ENCODE assay signal across 9 cellular contexts in the genomic region with DNA sequence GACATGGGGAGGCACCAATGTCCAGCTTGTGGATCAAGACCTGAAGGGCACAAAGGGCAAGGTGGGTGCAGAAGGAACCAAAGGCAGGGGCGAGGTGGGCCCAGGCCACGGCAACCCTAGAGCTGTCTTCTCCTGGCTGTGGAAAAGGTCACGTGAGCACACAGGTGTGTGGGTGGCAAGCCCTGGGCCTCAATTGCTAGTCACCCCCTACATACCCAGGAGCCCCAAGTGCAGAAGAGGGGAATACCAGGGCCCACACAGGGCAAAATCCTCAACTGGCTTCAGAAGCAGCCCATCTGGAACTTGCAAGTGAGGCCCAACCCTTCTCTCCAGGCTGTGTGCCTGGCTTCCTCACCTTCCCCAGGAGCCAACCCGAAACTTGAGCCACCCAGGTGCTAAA. TPM values are rescaled to one million over a fixed set of nuclear protein-coding genes. Genes with fewer than 3 reads are reported as not detected.
DNase-seq lines count a peak whose midpoint lies in the region; ATAC-seq and TF ChIP-seq lines count a peak whose summit lies in the region.
"Had no signal": no experiment of that assay in that cellular context is flagged by ENCODE, and none has a peak within 500 bp of the region (broad histone marks: within the 10 kb centered on the region; RNA-seq: fewer than 3 reads in every experiment).

No MANE protein-coding gene starts in this region.

- H3K27me3 ChIP-seq in mesenchymal stem cell (ENCODE audit: control insufficient read depth in 1 of 2, insufficient read depth in 1 of 2, low read length in 2 of 2): no peaks in the 10 kb centered on the region
- H3K27me3 ChIP-seq in WERI-Rb-1 (ENCODE audit: insufficient read depth, low read depth, severe bottlenecking): no peaks in the 10 kb centered on the region

- peak overlapping the region; percentile 85 for H2AK5ac ChIP-seq in mesenchymal stem cell (ENCODE audit: low read length, severe bottlenecking)

- no TSS peak for BruUV-seq in OCI-LY7 (replicated peaks; lab: Mats Ljungman, UMichigan)

- no peak overlapping the region for H3K4me3 Mint-ChIP-seq in activated naive CD4-positive, alpha-beta T cell treated with anti-CD3 and anti-CD28 coated beads for 36 hours
- H3K4me3 Mint-ChIP-seq in stimulated activated naive B cell treated with anti-CD40 and anti-IgM and Interleukin-4, amounts not matched to agents 10 μg/mL and 1 μg/mL and 100 μg/mL, for 72 hours: peak overlapping the region; percentile 57 to 77

- POLR2A ChIA-PET in OCI-LY7 (lab: Charles Lee): no interaction called here

- H2AFZ ChIP-seq in OCI-LY7 (ENCODE audit: low read length) (no peak overlapping the region), mesenchymal stem cell (ENCODE audit: low read depth, low read length) (no peak overlapping the region)

- intact Hi-C loops in OCI-LY7 (cut with micrococcal nuclease; ENCODE audit: unreplicated experiment): no loop called here
- intact Hi-C loops in activated naive CD4-positive, alpha-beta T cell treated with anti-CD3 and anti-CD28 coated beads for 36 hours (cut with micrococcal nuclease): loop anchor here (2.0 kb wide), 1 partner anchor 32 kb away; no protein-coding TSS in a partner anchor

- WGBS in mesenchymal stem cell: 93% methylated on average over 4 of the region's 4 CpGs

- H3K79me1 ChIP-seq in mesenchymal stem cell (replicated peaks; ENCODE audit: low read length, poor library complexity, severe bottlenecking): peaks cover 17% of the 10 kb centered on the region

- peaks cover 4% of the 10 kb centered on the region; the same call in 1 of the 2 replicates for H3K79me2 ChIP-seq in OCI-LY7 (ENCODE audit: insufficient read depth, low read depth, low read length)

- no peak for DNase-seq in OCI-LY7 (ENCODE audit: low spot score)
- peak; percentile 54 for DNase-seq in activated naive CD4-positive, alpha-beta T cell treated with anti-CD3 and anti-CD28 coated beads for 36 hours
- DNase-seq in mesenchymal stem cell: no peak
- DNase-seq in stimulated activated naive B cell treated with anti-CD40 and anti-IgM and Interleukin-4, amounts not matched to agents 10 μg/mL and 1 μg/mL and 100 μg/mL, for 72 hours: peak; percentile 40
- DNase-seq in WERI-Rb-1: no peak
- no peak for DNase-seq in LoVo (ENCODE audit: low spot score)
- DNase-seq: NCI-H774 had no signal

- H3K27me3 Mint-ChIP-seq in activated naive CD4-positive, alpha-beta T cell treated with anti-CD3 and anti-CD28 coated beads for 36 hours (ENCODE audit: low read depth): no peaks in the 10 kb centered on the region
- H3K27me3 Mint-ChIP-seq in stimulated activated naive B cell treated with anti-CD40 and anti-IgM and Interleukin-4, amounts not matched to agents 10 μg/mL and 1 μg/mL and 100 μg/mL, for 72 hours: no peaks in the 10 kb centered on the region

- H3K9ac ChIP-seq in mesenchymal stem cell (ENCODE audit: low read length): peak overlapping the region; percentile 94

- H3K4me1 ChIP-seq in OCI-LY7 (ENCODE audit: insufficient read depth, low read length, poor library complexity, severe bottlenecking): peaks cover 42% of the 10 kb centered on the region
- peaks cover 61% of the 10 kb centered on the region for H3K4me1 ChIP-seq in mesenchymal stem cell (ENCODE audit: control insufficient read depth, insufficient read depth, low read depth, low read length)

- no peak overlapping the region for H2BK15ac ChIP-seq in mesenchymal stem cell (ENCODE audit: low read depth, poor library complexity, severe bottlenecking)

- peak overlapping the region; percentile 69 for H2BK120ac ChIP-seq in mesenchymal stem cell (ENCODE audit: low read depth, low read length)

- peak overlapping the region; percentile 73 for H4K8ac ChIP-seq in mesenchymal stem cell (ENCODE audit: low read length)

- peak overlapping the region; percentile 78 to 98 for H2BK12ac ChIP-seq in mesenchymal stem cell (ENCODE audit: low read length in 2 of 2)

- peak; percentile 43 to 49 for ATAC-seq in stimulated activated naive B cell treated with anti-CD40 and anti-IgM and Interleukin-4, amounts not matched to agents 10 μg/mL and 1 μg/mL and 100 μg/mL, for 72 hours (replicated peaks)
- ATAC-seq in GM21786 (IDR thresholded peaks at IDR 0.05; ENCODE audit: unreplicated experiment): no peak
- ATAC-seq in GM19455 (IDR thresholded peaks at IDR 0.05; ENCODE audit: unreplicated experiment): no peak

- H3K4ac ChIP-seq in mesenchymal stem cell (ENCODE audit: low read depth in 1 of 2, low read length in 2 of 2): peak overlapping the region; percentile 75 to 95

- TF ChIP-seq CTCF in OCI-LY7 (conservative IDR thresholded peaks at IDR 0.05; ENCODE audit: low read length): no peak
- no peak for TF ChIP-seq CTCF in WERI-Rb-1 (IDR thresholded peaks at IDR 0.05; ENCODE audit: low read depth, low read length)

- H4K20me1 ChIP-seq in OCI-LY7 (ENCODE audit: insufficient read depth, low read length): 0 out of 2 replicates have a peak, but pooled peaks cover 10% of the 10 kb centered on the region

- H3K4me1 Mint-ChIP-seq in activated naive CD4-positive, alpha-beta T cell treated with anti-CD3 and anti-CD28 coated beads for 36 hours (ENCODE audit: low read depth): peaks cover 76% of the 10 kb centered on the region
- peaks cover 63 to 89% of the 10 kb centered on the region in 2 donors for H3K4me1 Mint-ChIP-seq in stimulated activated naive B cell treated with anti-CD40 and anti-IgM and Interleukin-4, amounts not matched to agents 10 μg/mL and 1 μg/mL and 100 μg/mL, for 72 hours

- H3K4me2 ChIP-seq in OCI-LY7 (ENCODE audit: low read length) (peak overlapping the region; percentile 37; the same call in 1 of the 2 replicates), mesenchymal stem cell (ENCODE audit: low read length, poor library complexity, severe bottlenecking) (no peak overlapping the region)

- H3K27ac ChIP-seq in OCI-LY7 (ENCODE audit: low read depth, low read length, poor library complexity, severe bottlenecking) (no peak overlapping the region), mesenchymal stem cell (ENCODE audit: low read length, poor library complexity, severe bottlenecking) (peak overlapping the region; percentile 97), WERI-Rb-1 (no peak overlapping the region)

- no peaks in the 10 kb centered on the region for H3K9me3 ChIP-seq in OCI-LY7 (ENCODE audit: low read length)
- no peaks in the 10 kb centered on the region for H3K9me3 ChIP-seq in mesenchymal stem cell (ENCODE audit: control insufficient read depth, low read length)
- H3K9me3 ChIP-seq in WERI-Rb-1 (ENCODE audit: severe bottlenecking): no peaks in the 10 kb centered on the region

- H2BK5ac ChIP-seq in mesenchymal stem cell (ENCODE audit: low read depth, low read length, poor library complexity, severe bottlenecking): peak overlapping the region; percentile 59

- H3K27ac Mint-ChIP-seq in activated naive CD4-positive, alpha-beta T cell treated with anti-CD3 and anti-CD28 coated beads for 36 hours: peak overlapping the region; percentile 95
- peak overlapping the region; percentile 96 for H3K27ac Mint-ChIP-seq in stimulated activated naive B cell treated with anti-CD40 and anti-IgM and Interleukin-4, amounts not matched to agents 10 μg/mL and 1 μg/mL and 100 μg/mL, for 72 hours

- peak overlapping the region; percentile 91 to 94 for H3K18ac ChIP-seq in mesenchymal stem cell (ENCODE audit: low read depth in 1 of 2, low read length in 2 of 2)

- CTCF ChIA-PET in OCI-LY7 (lab: Charles Lee; ENCODE audit: unreplicated experiment): no interaction called here
- CTCF ChIA-PET in activated naive CD4-positive, alpha-beta T cell treated with anti-CD3 and anti-CD28 coated beads for 36 hours (lab: Charles Lee): interaction anchor here (0.9 to 1.6 kb wide), 3 partner anchors 9 to 57 kb away, joined by 3 to 5 read pairs (median 4); no protein-coding TSS in a partner anchor

- H3K9me3 Mint-ChIP-seq in activated naive CD4-positive, alpha-beta T cell treated with anti-CD3 and anti-CD28 coated beads for 36 hours: no peaks in the 10 kb centered on the region
- no peaks in the 10 kb centered on the region for H3K9me3 Mint-ChIP-seq in stimulated activated naive B cell treated with anti-CD40 and anti-IgM and Interleukin-4, amounts not matched to agents 10 μg/mL and 1 μg/mL and 100 μg/mL, for 72 hours

- H3K4me3 ChIP-seq in OCI-LY7 (ENCODE audit: low read depth, low read length, poor library complexity, severe bottlenecking): no peak overlapping the region
- peak overlapping the region in 1 of 2 experiments; percentile 26 for H3K4me3 ChIP-seq in mesenchymal stem cell (ENCODE audit: insufficient read depth in 1 of 2, low read depth in 1 of 2, low read length in 2 of 2)
- H3K4me3 ChIP-seq in WERI-Rb-1 (ENCODE audit: low read depth, low read length): no peak overlapping the region

- peak overlapping the region in 1 of 2 experiments; percentile 57 for H3K23ac ChIP-seq in mesenchymal stem cell (ENCODE audit: low read length in 2 of 2)

- no peaks in the 10 kb centered on the region for H3K9me2 ChIP-seq in OCI-LY7 (ENCODE audit: insufficient read depth, low read length)

- peaks cover 12% of the 10 kb centered on the region for H3K36me3 Mint-ChIP-seq in activated naive CD4-positive, alpha-beta T cell treated with anti-CD3 and anti-CD28 coated beads for 36 hours (ENCODE audit: low read depth)
- H3K36me3 Mint-ChIP-seq in stimulated activated naive B cell treated with anti-CD40 and anti-IgM and Interleukin-4, amounts not matched to agents 10 μg/mL and 1 μg/mL and 100 μg/mL, for 72 hours: peaks cover 42 to 63% of the 10 kb centered on the region in 2 donors

- peak overlapping the region; percentile 94 for H4K91ac ChIP-seq in mesenchymal stem cell (ENCODE audit: low read length)

- H3K36me3 ChIP-seq in OCI-LY7 (ENCODE audit: insufficient read depth, low read length) (peaks cover 79% of the 10 kb centered on the region), mesenchymal stem cell (ENCODE audit: control insufficient read depth in 1 of 2, insufficient read depth in 2 of 2, low read depth in 1 of 2, low read length in 2 of 2) (peaks cover 32 to 42% of the 10 kb centered on the region in 2 experiments), WERI-Rb-1 (peaks cover 28% of the 10 kb centered on the region)

- peak overlapping the region in 1 of 2 experiments; percentile 91 for H3K14ac ChIP-seq in mesenchymal stem cell (ENCODE audit: low read length in 2 of 2)

RNA-seq across cellular contexts. Expression of gene ZBTB17, which starts 25.6 kb away (rescaled TPM):
- total RNA-seq in OCI-LY7 (2014; rRNA removed; shearing (Covaris generic)): 32.1 and 53.4 TPM in 2 replicates
- total RNA-seq in OCI-LY7 (2022): 51.1 and 52.9 TPM in 2 replicates
- 10 to 100 TPM; 34.8 to 37.5 TPM for total RNA-seq in activated naive CD4-positive, alpha-beta T cell treated with anti-CD3 and anti-CD28 coated beads for 36 hours
- 17.2 TPM for polyA plus RNA-seq in mesenchymal stem cell (2013, experiment 1 of 2)
- polyA plus RNA-seq in mesenchymal stem cell (2013, experiment 2 of 2): 16.9 TPM

RNA-seq across cellular contexts. Expression of gene SRARP, which starts 53.7 kb away (rescaled TPM):
- not detected in 2 replicates for total RNA-seq in OCI-LY7 (2014; rRNA removed; shearing (Covaris generic))
- not detected in 2 replicates for total RNA-seq in OCI-LY7 (2022)
- total RNA-seq in activated naive CD4-positive, alpha-beta T cell treated with anti-CD3 and anti-CD28 coated beads for 36 hours: not detected
- polyA plus RNA-seq in mesenchymal stem cell (2013, experiment 1 of 2): not detected
- not detected for polyA plus RNA-seq in mesenchymal stem cell (2013, experiment 2 of 2)

Comparison
In these comparisons a context has a peak if more than half of its experiments do, and no peak if none do; other contexts are left out.
1. DNase-seq: peak in activated naive CD4-positive, alpha-beta T cell treated with anti-CD3 and anti-CD28 coated beads for 36 hours (single experiment) and stimulated activated naive B cell treated with anti-CD40 and anti-IgM and Interleukin-4, amounts not matched to agents 10 μg/mL and 1 μg/mL and 100 μg/mL, for 72 hours (single experiment); none in OCI-LY7 (single experiment), mesenchymal stem cell (single experiment), WERI-Rb-1 (single experiment) and LoVo (single experiment).
2. ATAC-seq: peak in stimulated activated naive B cell treated with anti-CD40 and anti-IgM and Interleukin-4, amounts not matched to agents 10 μg/mL and 1 μg/mL and 100 μg/mL, for 72 hours (2 of 2); none in GM21786 (single experiment) and GM19455 (single experiment).